8 cellular contexts compared by ENCODE assay signal in genomic region chr5:68290260-68290674, GRCh38.
DNase-seq lines count a peak whose midpoint lies in the region; ATAC-seq and TF ChIP-seq lines count a peak whose summit lies in the region.

No MANE protein-coding gene starts in this region.

- H3K27me3 Mint-ChIP-seq in natural killer cell (ENCODE audit: low read depth in 2 of 2) = no peaks in the 10 kb centered on the region

- ATAC-seq in natural killer cell (no peak), GM21390 (IDR thresholded peaks at IDR 0.05; ENCODE audit: unreplicated experiment) (no peak)

- intact Hi-C loops in natural killer cell (cut with micrococcal nuclease) = no loop called here

- peak overlapping the region; percentile 92 for H3K27ac ChIP-seq in 22Rv1

- peak overlapping the region; percentile 71 to 92 for H3K27ac Mint-ChIP-seq in natural killer cell

- peaks cover 67 to 70% of the 10 kb centered on the region in 2 donors for H3K4me1 Mint-ChIP-seq in natural killer cell

- H3K36me3 Mint-ChIP-seq in natural killer cell = peaks cover 28% of the 10 kb centered on the region

- no peaks in the 10 kb centered on the region for H3K9me3 Mint-ChIP-seq in natural killer cell

- DNase-seq in NCI-H446 (lab: John Stamatoyannopoulos, UW) (peak; percentile 39 to 53), fibroblast of gingiva (ENCODE audit: low read depth) (peak; percentile 49), natural killer cell (no peak), SKM-1 (lab: John Stamatoyannopoulos, UW; ENCODE audit: unreplicated experiment) (no peak), NCI-H1092 treated with DMSO at 0.1 percent for 48 hours (lab: John Stamatoyannopoulos, UW) (no peak), OCI-M2 (lab: John Stamatoyannopoulos, UW; ENCODE audit: unreplicated experiment) (no peak)

- TF ChIP-seq CTCF in 22Rv1 (IDR thresholded peaks at IDR 0.05) = no peak
- no peak for TF ChIP-seq CTCF in natural killer cell (IDR thresholded peaks at IDR 0.05)

- peak overlapping the region; percentile 70 for H3K4me3 Mint-ChIP-seq in natural killer cell

Comparison
In these comparisons a context has a peak if more than half of its experiments do, and no peak if none do; other contexts are left out.
1. DNase-seq: peak in NCI-H446 (2 of 2) and fibroblast of gingiva (single experiment); none in natural killer cell (single experiment), SKM-1 (single experiment), NCI-H1092 treated with DMSO at 0.1 percent for 48 hours (single experiment) and OCI-M2 (single experiment).